In the genomic region with DNA sequence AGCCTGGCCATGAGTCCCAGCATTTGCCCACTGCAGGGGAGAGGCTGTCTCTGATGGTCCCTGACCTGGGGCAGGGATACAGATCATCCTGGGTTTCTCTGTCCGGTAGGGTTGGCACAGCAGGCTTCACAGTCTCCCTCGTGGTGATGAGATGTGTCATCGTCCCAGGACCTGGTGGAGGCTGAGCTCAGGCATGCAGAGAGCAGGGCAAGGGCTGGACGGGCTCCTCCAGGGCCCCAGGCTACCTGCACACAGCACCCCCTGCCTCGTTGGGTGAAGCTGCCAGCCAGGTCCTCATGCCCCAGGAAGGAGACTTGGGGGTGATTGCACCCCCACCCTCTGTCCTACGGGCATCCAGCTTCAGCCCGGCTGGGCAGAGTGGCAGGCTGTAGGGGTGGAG, we compare ENCODE assay signal across 19 cellular contexts.
DNase-seq lines count a peak whose midpoint lies in the region; ATAC-seq and TF ChIP-seq lines count a peak whose summit lies in the region.
"Had no signal": no experiment of that assay in that cellular context is flagged by ENCODE, and none has a peak within 500 bp of the region (broad histone marks: within the 10 kb centered on the region; RNA-seq: fewer than 3 reads in every experiment).

No MANE protein-coding gene starts in this region.

- H3K79me2 ChIP-seq in mammary epithelial cell (ENCODE audit: insufficient read depth, low read length) (no peaks in the 10 kb centered on the region), trophoblast cell (ENCODE audit: control insufficient read depth, insufficient read depth, low read length, poor library complexity) (peaks cover 3% of the 10 kb centered on the region)

- H3K14ac ChIP-seq in trophoblast cell (ENCODE audit: low read length), result no peak overlapping the region

- H4K20me1 ChIP-seq in mammary epithelial cell (ENCODE audit: insufficient read depth, low read length), result no peaks in the 10 kb centered on the region

- no peaks in the 10 kb centered on the region for H3K36me3 ChIP-seq in mammary epithelial cell (ENCODE audit: insufficient read depth, low read length)
- no peaks in the 10 kb centered on the region for H3K36me3 ChIP-seq in trophoblast cell (ENCODE audit: control insufficient read depth in 1 of 2, insufficient read depth in 2 of 2, low read length in 2 of 2)
- H3K36me3 ChIP-seq: esophagus squamous epithelium, left lung, right atrium auricular region, thoracic aorta had no signal

- BruUV-seq in mammary epithelial cell (replicated peaks; lab: Mats Ljungman, UMichigan), result no TSS peak

- H4K91ac ChIP-seq in trophoblast cell (ENCODE audit: low read depth, low read length), result no peak overlapping the region

- H3K79me1 ChIP-seq in trophoblast cell (ENCODE audit: low read length), result peaks cover 16% of the 10 kb centered on the region

- H2AFZ ChIP-seq in mammary epithelial cell (ENCODE audit: low read depth, low read length) (no peak overlapping the region), trophoblast cell (ENCODE audit: insufficient read depth, low read length, poor library complexity) (no peak overlapping the region)

- no peak overlapping the region for H4K12ac ChIP-seq in trophoblast cell (ENCODE audit: low read depth, low read length)

- H3K4me1 ChIP-seq in mammary epithelial cell (ENCODE audit: insufficient read depth, low read length) (peaks cover 4% of the 10 kb centered on the region), trophoblast cell (ENCODE audit: control insufficient read depth in 1 of 2, insufficient read depth in 2 of 2, low read length in 2 of 2) (peaks cover 27 to 28% of the 10 kb centered on the region in 2 experiments)

- CTCF ChIA-PET in mammary epithelial cell (lab: Charles Lee; ENCODE audit: low non-redundant PET), result no interaction called here

- H3K27ac ChIP-seq in mammary epithelial cell (ENCODE audit: insufficient read depth, low read depth, low read length), result no peak overlapping the region
- no peak overlapping the region for H3K27ac ChIP-seq in trophoblast cell (ENCODE audit: low read depth, low read length)
- H3K27ac ChIP-seq: esophagus squamous epithelium, left lung, right atrium auricular region, thoracic aorta had no signal

- intact Hi-C loops in mammary epithelial cell (cut with micrococcal nuclease), result no loop called here

- dilution Hi-C loops in mammary epithelial cell (cut with HindIII; ENCODE audit: low sequenced_read_pairs), result loop anchor here (5.0 kb wide), 1 partner anchor 90 kb away; no protein-coding TSS in a partner anchor

- no peak overlapping the region for H3K4ac ChIP-seq in trophoblast cell (ENCODE audit: low read depth, low read length)

- H2AK5ac ChIP-seq in trophoblast cell (ENCODE audit: low read length), result no peak overlapping the region

- no peak overlapping the region for H3K4me2 ChIP-seq in mammary epithelial cell (ENCODE audit: insufficient read depth, low read depth, low read length)
- no peak overlapping the region for H3K4me2 ChIP-seq in trophoblast cell (ENCODE audit: low read length)

- H3K4me3 ChIP-seq in mammary epithelial cell (replicated peaks in 1 of 3; ENCODE audit: insufficient read depth in 1 of 3, low read depth in 2 of 3, low read length in 3 of 3) (no peak overlapping the region), trophoblast cell (ENCODE audit: low read depth, low read length) (no peak overlapping the region)
- H3K4me3 ChIP-seq: esophagus squamous epithelium, left lung, right atrium auricular region, thoracic aorta had no signal

- 30% methylated on average over 7 of the region's 7 CpGs for WGBS in mammary epithelial cell (ENCODE audit: low coverage, missing lambda C conversion rate)
- WGBS in trophoblast cell (ENCODE audit: extremely low coverage, insufficient coverage, insufficient read length), result no CpG with 5 or more reads among the region's 7 CpGs

- no peak overlapping the region for H2BK120ac ChIP-seq in trophoblast cell (ENCODE audit: insufficient read depth, low read length, poor library complexity)

- no peak overlapping the region for H4K8ac ChIP-seq in trophoblast cell (ENCODE audit: low read depth, low read length)

- no peaks in the 10 kb centered on the region for H3K9me3 ChIP-seq in mammary epithelial cell (replicated peaks; ENCODE audit: insufficient read depth, low read length)
- H3K9me3 ChIP-seq in trophoblast cell (ENCODE audit: insufficient read depth, low read depth, low read length), result no peaks in the 10 kb centered on the region
- H3K9me3 ChIP-seq: esophagus squamous epithelium, left lung, right atrium auricular region, thoracic aorta had no signal

- peaks cover 9% of the 10 kb centered on the region for H3K27me3 ChIP-seq in mammary epithelial cell (ENCODE audit: insufficient read depth, low read length)
- H3K27me3 ChIP-seq in trophoblast cell (ENCODE audit: insufficient read depth, low read length), result no peaks in the 10 kb centered on the region
- H3K27me3 ChIP-seq: right atrium auricular region had no signal

- no peak overlapping the region for H3K18ac ChIP-seq in trophoblast cell (ENCODE audit: low read length)

- no peak overlapping the region for H3K9ac ChIP-seq in mammary epithelial cell (ENCODE audit: insufficient read depth, low read length)
- H3K9ac ChIP-seq in trophoblast cell (ENCODE audit: low read length), result no peak overlapping the region

- H2BK5ac ChIP-seq in trophoblast cell (ENCODE audit: low read depth, low read length, poor library complexity), result no peak overlapping the region

- peak; percentile 62 for DNase-seq in EH (ENCODE audit: low read depth)
- DNase-seq in M059J (ENCODE audit: low read depth), result peak; percentile 79
- DNase-seq in mammary epithelial cell, result peak; percentile 46
- peak; percentile 36 to 64 for DNase-seq in trophoblast cell
- no peak for DNase-seq in activated CD4-positive, alpha-beta T cell treated with anti-CD3 and anti-CD28 coated beads for 1 hour
- DNase-seq: anterior cingulate cortex; effector CD4-positive, alpha-beta T cell; esophagus squamous epithelium; KBM-7; NCI-H1048; NCI-H2081 treated with DMSO at 0.1 percent for 48 hours; NCI-H510A treated with DMSO at 0.1 percent for 48 hours; SHP77; T-cell had no signal

- no peak overlapping the region for H2BK12ac ChIP-seq in trophoblast cell (ENCODE audit: low read length)

- no peak for ATAC-seq in GM21723 (IDR thresholded peaks at IDR 0.05; ENCODE audit: unreplicated experiment)
- no peak for ATAC-seq in GM21529 (IDR thresholded peaks at IDR 0.05; ENCODE audit: unreplicated experiment)
- ATAC-seq: left lung, T-cell had no signal

- H3K23ac ChIP-seq in trophoblast cell (ENCODE audit: low read length), result no peak overlapping the region

- in situ Hi-C loops in mammary epithelial cell (cut with MboI; ENCODE audit: low sequenced_read_pairs in 2 of 2), result no loop called here

- TF ChIP-seq CTCF in mammary epithelial cell (conservative IDR thresholded peaks at IDR 0.05 in 1 of 2, IDR thresholded peaks at IDR 0.05 in 1 of 2; ENCODE audit: extremely low read depth in 1 of 2, insufficient read depth in 1 of 2, low read depth in 1 of 2, low read length in 2 of 2), result no peak
